ENCODE assay signal across 8 cellular contexts in the genomic region with DNA sequence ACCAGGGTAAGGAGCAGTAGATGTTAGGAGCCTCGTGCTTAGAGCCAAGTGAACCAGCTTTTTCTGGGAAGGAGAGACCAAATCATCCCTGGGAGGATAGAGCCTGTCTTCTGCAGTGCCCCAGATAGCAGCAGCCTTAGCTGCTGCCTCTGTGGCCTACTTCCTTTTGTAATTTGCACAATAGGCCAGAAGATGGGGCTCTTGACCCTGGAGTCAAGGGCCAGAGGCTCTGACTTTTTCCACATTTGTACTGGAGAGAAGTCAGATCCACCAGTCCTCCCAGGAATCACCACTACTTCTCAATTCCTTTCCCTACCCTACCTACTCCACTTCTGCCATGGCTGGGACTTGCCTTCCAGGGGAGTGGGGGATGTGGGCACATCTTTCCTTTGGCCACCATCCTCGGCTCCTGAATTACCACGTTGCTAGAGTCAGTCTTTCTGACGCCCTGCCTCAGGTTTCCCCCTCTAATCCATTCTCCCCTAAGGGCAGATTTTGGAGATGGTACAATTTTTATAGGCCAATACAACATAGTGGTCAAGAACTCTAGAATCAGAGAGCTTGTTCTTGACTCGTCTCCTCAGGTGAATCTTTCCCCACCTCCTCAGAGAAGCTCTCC. TPM values are rescaled to one million over a fixed set of nuclear protein-coding genes. Genes with fewer than 3 reads are reported as not detected.
DNase-seq lines count a peak whose midpoint lies in the region; ATAC-seq and TF ChIP-seq lines count a peak whose summit lies in the region.

No MANE protein-coding gene starts in this region.

- no peak overlapping the region for H3K27ac Mint-ChIP-seq in activated naive CD4-positive, alpha-beta T cell treated with anti-CD3 and anti-CD28 coated beads for 36 hours
- no peak overlapping the region for H3K27ac Mint-ChIP-seq in progenitor cell of endocrine pancreas

- no peak overlapping the region for H3K4me3 Mint-ChIP-seq in activated naive CD4-positive, alpha-beta T cell treated with anti-CD3 and anti-CD28 coated beads for 36 hours
- no peak overlapping the region for H3K4me3 Mint-ChIP-seq in progenitor cell of endocrine pancreas (ENCODE audit: low read depth)

- DNase-seq in DMS153 treated with DMSO at 0.1 percent for 48 hours (lab: John Stamatoyannopoulos, UW; ENCODE audit: unreplicated experiment): peak; percentile 35
- DNase-seq in HuH-7.5 (ENCODE audit: low spot score): peak; percentile 73
- peak; percentile 23 for DNase-seq in NOMO-1 treated with dmso at 0.1 percent for 144 hours (lab: John Stamatoyannopoulos, UW; ENCODE audit: unreplicated experiment)
- DNase-seq in activated naive CD4-positive, alpha-beta T cell treated with anti-CD3 and anti-CD28 coated beads for 36 hours: peak; percentile 69
- DNase-seq in globus pallidus (ENCODE audit: low spot score): peak; percentile 86
- DNase-seq in progenitor cell of endocrine pancreas (ENCODE audit: low spot score, unreplicated experiment): peak; percentile 52
- DNase-seq in posterior vena cava (ENCODE audit: low spot score): no peak

- intact Hi-C loops in activated naive CD4-positive, alpha-beta T cell treated with anti-CD3 and anti-CD28 coated beads for 36 hours (cut with micrococcal nuclease): loop anchor here (1.0 to 5.0 kb wide), 5 partner anchors 111 to 454 kb away; partner anchors contain the start of gene SCN8A
- intact Hi-C loops in posterior vena cava (cut with DNase I): loop anchor here in 1 of 2 donors (5.0 kb wide), 1 partner anchor 1491 kb away; no protein-coding TSS in a partner anchor

- no peaks in the 10 kb centered on the region for H3K27me3 Mint-ChIP-seq in activated naive CD4-positive, alpha-beta T cell treated with anti-CD3 and anti-CD28 coated beads for 36 hours (ENCODE audit: low read depth)
- peaks cover 4% of the 10 kb centered on the region for H3K27me3 Mint-ChIP-seq in progenitor cell of endocrine pancreas

- peaks cover 13% of the 10 kb centered on the region for H3K4me1 Mint-ChIP-seq in activated naive CD4-positive, alpha-beta T cell treated with anti-CD3 and anti-CD28 coated beads for 36 hours (ENCODE audit: low read depth)
- peaks cover 12% of the 10 kb centered on the region for H3K4me1 Mint-ChIP-seq in progenitor cell of endocrine pancreas (ENCODE audit: low read depth)

- H3K36me3 Mint-ChIP-seq in activated naive CD4-positive, alpha-beta T cell treated with anti-CD3 and anti-CD28 coated beads for 36 hours (ENCODE audit: low read depth): no peaks in the 10 kb centered on the region
- H3K36me3 Mint-ChIP-seq in progenitor cell of endocrine pancreas (ENCODE audit: insufficient read depth): no peaks in the 10 kb centered on the region

- TF ChIP-seq CTCF in progenitor cell of endocrine pancreas (IDR thresholded peaks at IDR 0.05; ENCODE audit: unreplicated experiment): peak; percentile 83

- CTCF ChIA-PET in activated naive CD4-positive, alpha-beta T cell treated with anti-CD3 and anti-CD28 coated beads for 36 hours (lab: Charles Lee): interaction anchor here (0.5 to 9.3 kb wide), 29 partner anchors 9 to 497 kb away, joined by 3 to 142 read pairs (median 3); no protein-coding TSS in a partner anchor

- no peak for ATAC-seq in HG03280 (IDR thresholded peaks at IDR 0.05; ENCODE audit: unreplicated experiment)

- no peaks in the 10 kb centered on the region for H3K9me3 Mint-ChIP-seq in activated naive CD4-positive, alpha-beta T cell treated with anti-CD3 and anti-CD28 coated beads for 36 hours
- H3K9me3 Mint-ChIP-seq in progenitor cell of endocrine pancreas (ENCODE audit: low read depth): no peaks in the 10 kb centered on the region

RNA-seq across cellular contexts. Expression of gene SLC4A8, which starts 3.3 kb away (rescaled TPM):
- 1 to 10 TPM in 1 of 2 experiments, under 1 TPM in 1; 0.89 to 1.8 TPM for total RNA-seq in activated naive CD4-positive, alpha-beta T cell treated with anti-CD3 and anti-CD28 coated beads for 36 hours
- 10.6 and 11.8 TPM in 2 replicates for total RNA-seq in progenitor cell of endocrine pancreas
- total RNA-seq in posterior vena cava: 1 to 10 TPM in 1 of 2 donors, under 1 TPM in 1; 0.79 to 1.4 TPM

RNA-seq across cellular contexts. Expression of gene GALNT6, which starts 30.2 kb away (rescaled TPM):
- 1 to 10 TPM; 5.1 to 5.4 TPM for total RNA-seq in activated naive CD4-positive, alpha-beta T cell treated with anti-CD3 and anti-CD28 coated beads for 36 hours
- total RNA-seq in progenitor cell of endocrine pancreas (3.7 and 4.7 TPM in 2 replicates), posterior vena cava (1 to 10 TPM; 8.0 to 9.7 TPM)
